1 cellular context compared by ENCODE assay signal in the genomic region with DNA sequence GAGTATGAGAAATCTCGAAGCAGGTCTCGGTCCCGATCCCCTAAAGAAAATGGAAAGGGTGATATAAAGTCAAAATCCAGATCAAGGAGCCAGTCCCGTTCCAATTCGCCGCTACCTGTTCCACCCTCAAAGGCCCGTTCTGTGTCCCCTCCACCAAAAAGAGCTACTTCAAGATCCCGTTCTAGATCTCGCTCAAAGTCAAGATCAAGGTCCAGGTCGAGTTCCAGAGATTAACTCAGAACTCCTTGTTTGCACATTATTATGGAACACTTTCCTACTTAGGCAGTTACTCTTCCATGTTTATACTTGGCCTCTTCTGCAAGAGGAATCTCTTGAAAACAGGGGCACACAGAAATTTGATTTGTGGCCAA.
TF ChIP-seq lines count a peak whose summit lies in the region.

No MANE protein-coding gene starts in this region.

TF ChIP-seq in HepG2, 621 proteins besides CTCF, POLR2A, EP300 and RAD21 (continues in another document):
- no peak for TF ChIP-seq RCOR2 (CRISPR knock-in tag; IDR thresholded peaks at IDR 0.05)
- no peak for TF ChIP-seq ZNF383 (CRISPR knock-in tag; IDR thresholded peaks at IDR 0.05; ENCODE audit: borderline replicate concordance)
- TF ChIP-seq, protein P1, sequence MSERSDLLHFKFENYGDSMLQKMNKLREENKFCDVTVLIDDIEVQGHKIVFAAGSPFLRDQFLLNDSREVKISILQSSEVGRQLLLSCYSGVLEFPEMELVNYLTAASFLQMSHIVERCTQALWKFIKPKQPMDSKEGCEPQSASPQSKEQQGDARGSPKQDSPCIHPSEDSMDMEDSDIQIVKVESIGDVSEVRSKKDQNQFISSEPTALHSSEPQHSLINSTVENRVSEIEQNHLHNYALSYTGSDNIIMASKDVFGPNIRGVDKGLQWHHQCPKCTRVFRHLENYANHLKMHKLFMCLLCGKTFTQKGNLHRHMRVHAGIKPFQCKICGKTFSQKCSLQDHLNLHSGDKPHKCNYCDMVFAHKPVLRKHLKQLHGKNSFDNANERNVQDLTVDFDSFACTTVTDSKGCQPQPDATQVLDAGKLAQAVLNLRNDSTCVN (CRISPR knock-in tag; IDR thresholded peaks at IDR 0.05; ENCODE audit: borderline replicate concordance): peak; percentile 86; the same call in 1 of the 2 replicates
- peak; percentile 72; the same call in 1 of the 2 replicates for TF ChIP-seq SSRP1 (CRISPR knock-in tag; IDR thresholded peaks at IDR 0.05)
- no peak for TF ChIP-seq SOX6 (IDR thresholded peaks at IDR 0.05)
- TF ChIP-seq SOX6 (CRISPR knock-in tag; IDR thresholded peaks at IDR 0.05): no peak
- TF ChIP-seq ZNF761 (CRISPR knock-in tag; conservative IDR thresholded peaks at IDR 0.05): no peak
- TF ChIP-seq CCDC6 (CRISPR knock-in tag; IDR thresholded peaks at IDR 0.05): no peak
- TF ChIP-seq IKZF4 (CRISPR knock-in tag; IDR thresholded peaks at IDR 0.05; ENCODE audit: borderline replicate concordance, low read depth, not compliant biosample characterization): no peak
- TF ChIP-seq RBFOX2 (IDR thresholded peaks at IDR 0.05; ENCODE audit: low read depth, low read length): peak; percentile 64
- TF ChIP-seq ZNF280D (CRISPR knock-in tag; IDR thresholded peaks at IDR 0.05): peak; percentile 59; the same call in 1 of the 2 replicates
- TF ChIP-seq ZMYM4 (CRISPR knock-in tag; IDR thresholded peaks at IDR 0.05): peak; percentile 56; the same call in 1 of the 2 replicates
- 0 out of 2 replicates have a peak, but pooled peaks have one; percentile 51 for TF ChIP-seq MBD4 (IDR thresholded peaks at IDR 0.05; ENCODE audit: borderline replicate concordance, low read length)
- TF ChIP-seq ZNF777 (CRISPR knock-in tag; IDR thresholded peaks at IDR 0.05): no peak
- TF ChIP-seq AGO2 (optimal IDR thresholded peaks at IDR 0.05; ENCODE audit: low read depth, low read length): peak; percentile 16
- 0 out of 2 replicates have a peak, but pooled peaks have one; percentile 24 for TF ChIP-seq FLYWCH1 (CRISPR knock-in tag; IDR thresholded peaks at IDR 0.05)
- no peak for TF ChIP-seq EEA1 (CRISPR knock-in tag; IDR thresholded peaks at IDR 0.05; ENCODE audit: borderline replicate concordance)
- TF ChIP-seq ZNF180 (CRISPR knock-in tag; IDR thresholded peaks at IDR 0.05; ENCODE audit: borderline replicate concordance, low read depth): no peak
- no peak for TF ChIP-seq ZNF7 (CRISPR knock-in tag; IDR thresholded peaks at IDR 0.05)
- no peak for TF ChIP-seq HMGXB4 (CRISPR knock-in tag; IDR thresholded peaks at IDR 0.05; ENCODE audit: borderline replicate concordance in 1 of 2, low read depth in 1 of 2)
- TF ChIP-seq, protein P2, sequence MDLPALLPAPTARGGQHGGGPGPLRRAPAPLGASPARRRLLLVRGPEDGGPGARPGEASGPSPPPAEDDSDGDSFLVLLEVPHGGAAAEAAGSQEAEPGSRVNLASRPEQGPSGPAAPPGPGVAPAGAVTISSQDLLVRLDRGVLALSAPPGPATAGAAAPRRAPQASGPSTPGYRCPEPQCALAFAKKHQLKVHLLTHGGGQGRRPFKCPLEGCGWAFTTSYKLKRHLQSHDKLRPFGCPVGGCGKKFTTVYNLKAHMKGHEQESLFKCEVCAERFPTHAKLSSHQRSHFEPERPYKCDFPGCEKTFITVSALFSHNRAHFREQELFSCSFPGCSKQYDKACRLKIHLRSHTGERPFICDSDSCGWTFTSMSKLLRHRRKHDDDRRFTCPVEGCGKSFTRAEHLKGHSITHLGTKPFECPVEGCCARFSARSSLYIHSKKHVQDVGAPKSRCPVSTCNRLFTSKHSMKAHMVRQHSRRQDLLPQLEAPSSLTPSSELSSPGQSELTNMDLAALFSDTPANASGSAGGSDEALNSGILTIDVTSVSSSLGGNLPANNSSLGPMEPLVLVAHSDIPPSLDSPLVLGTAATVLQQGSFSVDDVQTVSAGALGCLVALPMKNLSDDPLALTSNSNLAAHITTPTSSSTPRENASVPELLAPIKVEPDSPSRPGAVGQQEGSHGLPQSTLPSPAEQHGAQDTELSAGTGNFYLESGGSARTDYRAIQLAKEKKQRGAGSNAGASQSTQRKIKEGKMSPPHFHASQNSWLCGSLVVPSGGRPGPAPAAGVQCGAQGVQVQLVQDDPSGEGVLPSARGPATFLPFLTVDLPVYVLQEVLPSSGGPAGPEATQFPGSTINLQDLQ (CRISPR knock-in tag; IDR thresholded peaks at IDR 0.05): no peak
- peak; percentile 81 for TF ChIP-seq POGZ (CRISPR knock-in tag; IDR thresholded peaks at IDR 0.05)
- no peak for TF ChIP-seq ZNF333 (CRISPR knock-in tag; IDR thresholded peaks at IDR 0.05; ENCODE audit: borderline replicate concordance)
- TF ChIP-seq ZNF317 (CRISPR knock-in tag; IDR thresholded peaks at IDR 0.05): no peak
- no peak for TF ChIP-seq RBM39 (IDR thresholded peaks at IDR 0.05; ENCODE audit: low read depth, low read length, poor library complexity, severe bottlenecking)
- TF ChIP-seq, protein P3, sequence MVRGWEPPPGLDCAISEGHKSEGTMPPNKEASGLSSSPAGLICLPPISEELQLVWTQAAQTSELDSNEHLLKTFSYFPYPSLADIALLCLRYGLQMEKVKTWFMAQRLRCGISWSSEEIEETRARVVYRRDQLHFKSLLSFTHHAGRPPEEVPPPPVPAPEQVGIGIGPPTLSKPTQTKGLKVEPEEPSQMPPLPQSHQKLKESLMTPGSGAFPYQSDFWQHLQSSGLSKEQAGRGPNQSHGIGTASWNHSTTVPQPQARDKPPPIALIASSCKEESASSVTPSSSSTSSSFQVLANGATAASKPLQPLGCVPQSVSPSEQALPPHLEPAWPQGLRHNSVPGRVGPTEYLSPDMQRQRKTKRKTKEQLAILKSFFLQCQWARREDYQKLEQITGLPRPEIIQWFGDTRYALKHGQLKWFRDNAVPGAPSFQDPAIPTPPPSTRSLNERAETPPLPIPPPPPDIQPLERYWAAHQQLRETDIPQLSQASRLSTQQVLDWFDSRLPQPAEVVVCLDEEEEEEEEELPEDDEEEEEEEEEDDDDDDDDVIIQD (CRISPR knock-in tag; IDR thresholded peaks at IDR 0.05; ENCODE audit: low read depth): peak; percentile 70; the same call in 1 of the 2 replicates
- no peak for TF ChIP-seq ZNF350 (CRISPR knock-in tag; IDR thresholded peaks at IDR 0.05; ENCODE audit: borderline replicate concordance, low read depth)
- TF ChIP-seq ZFP36L1 (CRISPR knock-in tag; IDR thresholded peaks at IDR 0.05): no peak
- TF ChIP-seq ZNF546 (CRISPR knock-in tag; conservative IDR thresholded peaks at IDR 0.05): no peak
- no peak for TF ChIP-seq THAP9 (CRISPR knock-in tag; IDR thresholded peaks at IDR 0.05; ENCODE audit: borderline replicate concordance)
- TF ChIP-seq SP1 (IDR thresholded peaks at IDR 0.05): no peak
- no peak for TF ChIP-seq SP1 (CRISPR knock-in tag; IDR thresholded peaks at IDR 0.05)
- 0 out of 2 replicates have a peak, but pooled peaks have one; percentile 28 for TF ChIP-seq HNF4A (CRISPR knock-in tag; IDR thresholded peaks at IDR 0.05)
- TF ChIP-seq SKI (IDR thresholded peaks at IDR 0.05; ENCODE audit: partially characterized antibody): no peak
- peak; percentile 93 for TF ChIP-seq EHMT2 (IDR thresholded peaks at IDR 0.05; ENCODE audit: borderline replicate concordance, low read depth, low read length)
- no peak for TF ChIP-seq ZFAT (CRISPR knock-in tag; conservative IDR thresholded peaks at IDR 0.05)
- TF ChIP-seq CEBPZ (IDR thresholded peaks at IDR 0.05; ENCODE audit: low read length): no peak
- 0 out of 2 replicates have a peak, but pooled peaks have one; percentile 20 for TF ChIP-seq TGIF2 (CRISPR knock-in tag; IDR thresholded peaks at IDR 0.05)
- TF ChIP-seq SUZ12 (IDR thresholded peaks at IDR 0.05; ENCODE audit: low read depth, low read length): no peak
- peak; percentile 9 for TF ChIP-seq PRPF4 (IDR thresholded peaks at IDR 0.05; ENCODE audit: low read depth, low read length, poor library complexity, severe bottlenecking)
- TF ChIP-seq CREM (IDR thresholded peaks at IDR 0.05): no peak
- TF ChIP-seq CREM (CRISPR knock-in tag; IDR thresholded peaks at IDR 0.05): no peak
- TF ChIP-seq GLI4 (CRISPR knock-in tag; IDR thresholded peaks at IDR 0.05; ENCODE audit: borderline replicate concordance): no peak
- no peak for TF ChIP-seq ZNF160 (CRISPR knock-in tag; IDR thresholded peaks at IDR 0.05)
- TF ChIP-seq BRCA1 (CRISPR knock-in tag; IDR thresholded peaks at IDR 0.05): no peak
